11 cellular contexts compared by ENCODE assay signal in the genomic region with DNA sequence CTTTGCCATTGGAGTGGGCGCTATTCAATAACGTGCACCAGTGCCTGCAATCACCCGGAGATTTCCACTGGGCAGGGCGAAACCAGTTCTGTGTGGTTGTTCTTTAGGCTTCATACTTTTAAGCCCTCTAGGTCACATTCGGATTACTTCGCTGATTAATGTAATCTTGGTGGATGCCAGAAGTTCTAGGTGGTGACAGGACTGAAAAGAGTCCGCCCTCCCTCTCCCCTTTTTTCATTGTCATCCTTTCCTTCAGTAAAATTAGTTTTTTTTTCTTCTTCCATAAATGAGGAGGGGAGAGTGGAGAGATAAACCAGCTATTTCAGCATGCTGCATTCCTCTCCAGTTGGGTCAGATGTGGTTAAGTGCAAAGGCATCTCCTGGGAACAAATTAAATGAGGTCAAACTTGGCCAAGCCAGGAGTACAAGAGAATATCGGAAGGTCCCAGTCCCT. TPM values are rescaled to one million over a fixed set of nuclear protein-coding genes. Genes with fewer than 3 reads are reported as not detected.
DNase-seq lines count a peak whose midpoint lies in the region; ATAC-seq lines count a peak whose summit lies in the region.
"Had no signal": no experiment of that assay in that cellular context is flagged by ENCODE, and none has a peak within 500 bp of the region (broad histone marks: within the 10 kb centered on the region; RNA-seq: fewer than 3 reads in every experiment).

No MANE protein-coding gene starts in this region.

- no peak overlapping the region for H3K18ac ChIP-seq in trophoblast cell (ENCODE audit: low read length)

- H3K9ac ChIP-seq in trophoblast cell (ENCODE audit: low read length), result no peak overlapping the region

- intact Hi-C loops in Right ventricle myocardium superior (cut with DNase I), result no loop called here

- no peak overlapping the region for H3K4ac ChIP-seq in trophoblast cell (ENCODE audit: low read depth, low read length)

- no peaks in the 10 kb centered on the region for H3K79me2 ChIP-seq in trophoblast cell (ENCODE audit: control insufficient read depth, insufficient read depth, low read length, poor library complexity)

- ATAC-seq in Right ventricle myocardium superior (ENCODE audit: poor library complexity), result peak; percentile 89
- no peak for ATAC-seq in HG03135 (IDR thresholded peaks at IDR 0.05; ENCODE audit: unreplicated experiment)

- H3K9me3 ChIP-seq in trophoblast cell (ENCODE audit: insufficient read depth, low read depth, low read length), result no peaks in the 10 kb centered on the region

- peaks cover 3 to 9% of the 10 kb centered on the region in 2 experiments for H3K4me1 ChIP-seq in trophoblast cell (ENCODE audit: control insufficient read depth in 1 of 2, insufficient read depth in 2 of 2, low read length in 2 of 2)

- no peak overlapping the region for H2BK5ac ChIP-seq in trophoblast cell (ENCODE audit: low read depth, low read length, poor library complexity)

- peak overlapping the region; percentile 58 for H3K4me2 ChIP-seq in trophoblast cell (ENCODE audit: low read length)

- H3K14ac ChIP-seq in trophoblast cell (ENCODE audit: low read length), result no peak overlapping the region

- no CpG with 5 or more reads among the region's 8 CpGs for WGBS in trophoblast cell (ENCODE audit: extremely low coverage, insufficient coverage, insufficient read length)

- no peak overlapping the region for H3K23ac ChIP-seq in trophoblast cell (ENCODE audit: low read length)

- H4K12ac ChIP-seq in trophoblast cell (ENCODE audit: low read depth, low read length), result no peak overlapping the region

- DNase-seq in Daoy (ENCODE audit: low read depth) (peak; percentile 83), SW480 (ENCODE audit: low spot score) (peak; percentile 14), Right ventricle myocardium superior (no peak), trophoblast cell (peak; percentile 51 to 68), cortex of kidney (lab: John Stamatoyannopoulos, UW) (no peak), NCI-H748 treated with DMSO at 0.1 percent for 48 hours (lab: John Stamatoyannopoulos, UW) (no peak), C1 segment of cervical spinal cord (lab: John Stamatoyannopoulos, UW) (no peak)
- DNase-seq: Karpas-422 had no signal

- H2AK5ac ChIP-seq in trophoblast cell (ENCODE audit: low read length), result no peak overlapping the region

- no peaks in the 10 kb centered on the region for H3K27me3 ChIP-seq in trophoblast cell (ENCODE audit: insufficient read depth, low read length)

- no peaks in the 10 kb centered on the region for H3K36me3 ChIP-seq in trophoblast cell (ENCODE audit: control insufficient read depth in 1 of 2, insufficient read depth in 2 of 2, low read length in 2 of 2)

- no peak overlapping the region for H3K4me3 ChIP-seq in trophoblast cell (ENCODE audit: low read depth, low read length)

- H4K91ac ChIP-seq in trophoblast cell (ENCODE audit: low read depth, low read length), result no peak overlapping the region

- no peaks in the 10 kb centered on the region for H3K79me1 ChIP-seq in trophoblast cell (ENCODE audit: low read length)

- peak overlapping the region; percentile 8 for H3K27ac ChIP-seq in trophoblast cell (ENCODE audit: low read depth, low read length)

- no peak overlapping the region for H2BK12ac ChIP-seq in trophoblast cell (ENCODE audit: low read length)

- no peak overlapping the region for H4K8ac ChIP-seq in trophoblast cell (ENCODE audit: low read depth, low read length)

- H2BK120ac ChIP-seq in trophoblast cell (ENCODE audit: insufficient read depth, low read length, poor library complexity), result no peak overlapping the region

- H2AFZ ChIP-seq in trophoblast cell (ENCODE audit: insufficient read depth, low read length, poor library complexity), result no peak overlapping the region

RNA-seq across cellular contexts. Expression of gene SLC2A2, which starts 2.3 kb away (rescaled TPM):
- total RNA-seq in Daoy (2014; rRNA removed; shearing (Covaris generic)), result not detected in 2 replicates
- not detected for total RNA-seq in Right ventricle myocardium superior
- polyA plus RNA-seq in trophoblast cell (2013), result not detected in 2 replicates
- total RNA-seq: natural killer cell, temporal lobe had no signal

Comparison
In these comparisons a context has a peak if more than half of its experiments do, and no peak if none do; other contexts are left out.
1. DNase-seq: peak in Daoy (single experiment), SW480 (single experiment) and trophoblast cell (2 of 2); none in Right ventricle myocardium superior (single experiment), cortex of kidney (single experiment), NCI-H748 treated with DMSO at 0.1 percent for 48 hours (single experiment) and C1 segment of cervical spinal cord (0 of 14).